In genomic region chr11:69896250-69896649, GRCh38 we compare ENCODE assay signal across 23 cellular contexts.
"Had no signal": no experiment of that assay in that cellular context is flagged by ENCODE, and none has a peak within 500 bp of the region (broad histone marks: within the 10 kb centered on the region; RNA-seq: fewer than 3 reads in every experiment).

No MANE protein-coding gene starts in this region.

- H3K4me3 ChIP-seq: adrenal gland, ascending aorta, gastrocnemius medialis, hepatocyte, ovary, right lobe of liver, skin epidermis, thoracic aorta, uterus had no signal

- ATAC-seq: effector memory CD8-positive, alpha-beta T cell; gastrocnemius medialis; left cardiac atrium; left ventricle myocardium superior; naive thymus-derived CD4-positive, alpha-beta T cell; right lobe of liver had no signal

- DNase-seq: activated CD4-positive, alpha-beta T cell treated with anti-CD3 and anti-CD28 coated beads for 4 hours; activated CD4-positive, alpha-beta T cell treated with anti-CD3 and anti-CD28 coated beads, Interleukin-2, amount 50 U/mL, for 4 hours; activated effector memory CD4-positive, alpha-beta T cell treated with anti-CD3 and anti-CD28 coated beads, Interleukin-2, amount 50 U/mL, for 16 hours; activated naive CD4-positive, alpha-beta T cell treated with anti-CD3 and anti-CD28 coated beads for 36 hours; activated naive CD8-positive, alpha-beta T cell treated with anti-CD3 and anti-CD28 coated beads for 36 hours; adrenal gland; cortex of kidney; effector memory CD8-positive, alpha-beta T cell; gastrocnemius medialis; glutamatergic neuron; left cardiac atrium; left ventricle myocardium superior; naive thymus-derived CD4-positive, alpha-beta T cell; ovary; right lobe of liver; stimulated activated CD4-positive, alpha-beta T cell treated with anti-CD3 and anti-CD28 coated beads, Interleukin-12 subunit alpha, Interleukin-12 subunit beta, amount 100 ng/mL, for 4 hours; stimulated activated CD4-positive, alpha-beta T cell treated with anti-CD3 and anti-CD28 coated beads, Interleukin-4, amount 100 ng/mL, for 1 hour; T-helper 9 cell; uterus had no signal
